16 cellular contexts compared by ENCODE assay signal in the genomic region with DNA sequence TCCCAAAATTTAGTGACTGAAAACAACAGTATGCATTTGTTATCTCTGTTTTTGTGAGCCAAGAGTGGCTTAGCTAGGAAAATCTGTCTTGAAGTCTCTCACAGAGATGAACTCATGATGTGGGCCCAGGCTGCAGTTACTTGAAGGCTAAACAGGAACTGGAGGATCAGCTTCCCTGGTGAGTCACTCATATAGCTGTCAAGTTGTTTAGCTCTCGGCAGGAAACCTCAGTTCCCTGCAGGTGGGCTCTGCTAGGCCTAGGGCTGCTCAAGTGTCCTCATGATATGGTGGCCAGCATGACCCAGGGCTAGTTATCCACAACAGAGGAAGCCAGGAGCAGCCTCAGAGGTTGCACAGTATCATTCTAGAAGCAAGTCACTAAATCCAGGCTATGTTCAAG. TPM values are rescaled to one million over a fixed set of nuclear protein-coding genes. Genes with fewer than 3 reads are reported as not detected.
DNase-seq lines count a peak whose midpoint lies in the region; ATAC-seq and TF ChIP-seq lines count a peak whose summit lies in the region.
"Had no signal": no experiment of that assay in that cellular context is flagged by ENCODE, and none has a peak within 500 bp of the region (broad histone marks: within the 10 kb centered on the region; RNA-seq: fewer than 3 reads in every experiment).

No MANE protein-coding gene starts in this region.

- no peak for TF ChIP-seq CTCF in mammary epithelial cell (conservative IDR thresholded peaks at IDR 0.05 in 1 of 2, IDR thresholded peaks at IDR 0.05 in 1 of 2; ENCODE audit: extremely low read depth in 1 of 2, insufficient read depth in 1 of 2, low read depth in 1 of 2, low read length in 2 of 2)
- no peak for TF ChIP-seq CTCF in breast epithelium (IDR thresholded peaks at IDR 0.05)
- TF ChIP-seq CTCF in fibroblast of villous mesenchyme (IDR thresholded peaks at IDR 0.05; ENCODE audit: insufficient read depth, low read depth, low read length) = no peak
- no peak for TF ChIP-seq CTCF in mucosa of descending colon (IDR thresholded peaks at IDR 0.05)
- TF ChIP-seq CTCF in lower leg skin (IDR thresholded peaks at IDR 0.05) = no peak

- no peaks in the 10 kb centered on the region for H3K9me3 ChIP-seq in mammary epithelial cell (replicated peaks; ENCODE audit: insufficient read depth, low read length)
- H3K9me3 ChIP-seq in breast epithelium = no peaks in the 10 kb centered on the region
- no peaks in the 10 kb centered on the region for H3K9me3 ChIP-seq in mucosa of descending colon
- H3K9me3 ChIP-seq: BE2C had no signal

- 40% methylated on average over 1 of the region's 1 CpG for WGBS in mammary epithelial cell (ENCODE audit: low coverage, missing lambda C conversion rate)
- 43 to 64% methylated on average over 1 of the region's 1 CpG for WGBS in lower leg skin, 2 donors

- H3K27me3 ChIP-seq in mammary epithelial cell (ENCODE audit: insufficient read depth, low read length) (no peaks in the 10 kb centered on the region), breast epithelium (no peaks in the 10 kb centered on the region)
- H3K27me3 ChIP-seq: BE2C had no signal

- H3K79me2 ChIP-seq in mammary epithelial cell (ENCODE audit: insufficient read depth, low read length) = no peaks in the 10 kb centered on the region

- no peaks in the 10 kb centered on the region for H3K36me3 ChIP-seq in mammary epithelial cell (ENCODE audit: insufficient read depth, low read length)
- H3K36me3 ChIP-seq in breast epithelium = no peaks in the 10 kb centered on the region
- no peaks in the 10 kb centered on the region for H3K36me3 ChIP-seq in mucosa of descending colon (ENCODE audit: low read depth)
- H3K36me3 ChIP-seq: BE2C had no signal

- no peak overlapping the region for H3K4me3 Mint-ChIP-seq in immature natural killer cell
- H3K4me3 Mint-ChIP-seq: activated naive CD8-positive, alpha-beta T cell; effector memory CD8-positive, alpha-beta T cell; neural crest cell had no signal

- intact Hi-C loops in mammary epithelial cell (cut with micrococcal nuclease) (no loop called here), breast epithelium (cut with DNase I; ENCODE audit: low total_unique reads) (no loop called here), mucosa of descending colon (cut with DNase I, micrococcal nuclease) (no loop called here), lower leg skin (cut with DNase I; ENCODE audit: low total_unique reads) (no loop called here)

- no peaks in the 10 kb centered on the region for H4K20me1 ChIP-seq in mammary epithelial cell (ENCODE audit: insufficient read depth, low read length)

- H3K27me3 Mint-ChIP-seq in immature natural killer cell (ENCODE audit: low read depth in 3 of 3) = peaks cover 0 to 6% (median 4%) of the 10 kb centered on the region in 3 donors
- H3K27me3 Mint-ChIP-seq: activated naive CD8-positive, alpha-beta T cell had no signal

- CTCF ChIA-PET in mammary epithelial cell (lab: Charles Lee; ENCODE audit: low non-redundant PET) = no interaction called here

- TF ChIP-seq POLR2A in breast epithelium (IDR thresholded peaks at IDR 0.05) (no peak), lower leg skin (IDR thresholded peaks at IDR 0.05) (no peak)

- BruUV-seq in mammary epithelial cell (replicated peaks; lab: Mats Ljungman, UMichigan) = no TSS peak

- no peak overlapping the region for H3K27ac Mint-ChIP-seq in immature natural killer cell
- H3K27ac Mint-ChIP-seq: activated naive CD8-positive, alpha-beta T cell; effector memory CD8-positive, alpha-beta T cell had no signal

- dilution Hi-C loops in mammary epithelial cell (cut with HindIII; ENCODE audit: low sequenced_read_pairs) = no loop called here

- no peaks in the 10 kb centered on the region for H3K4me1 Mint-ChIP-seq in immature natural killer cell
- H3K4me1 Mint-ChIP-seq: neural crest cell had no signal

- H3K36me3 Mint-ChIP-seq in immature natural killer cell = peaks cover 0 to 4% (median 0%) of the 10 kb centered on the region in 3 donors
- H3K36me3 Mint-ChIP-seq: activated naive CD8-positive, alpha-beta T cell had no signal

- H2AFZ ChIP-seq in mammary epithelial cell (ENCODE audit: low read depth, low read length) = peak overlapping the region; percentile 47

- H3K4me1 ChIP-seq in mammary epithelial cell (ENCODE audit: insufficient read depth, low read length) (peaks cover 7% of the 10 kb centered on the region), breast epithelium (no peaks in the 10 kb centered on the region), mucosa of descending colon (ENCODE audit: low read depth) (no peaks in the 10 kb centered on the region)
- H3K4me1 ChIP-seq: BE2C had no signal

- in situ Hi-C loops in mammary epithelial cell (cut with MboI; ENCODE audit: low sequenced_read_pairs in 2 of 2) = no loop called here

- H3K9ac ChIP-seq in mammary epithelial cell (ENCODE audit: insufficient read depth, low read length) = no peak overlapping the region

- no peak overlapping the region for H3K4me2 ChIP-seq in mammary epithelial cell (ENCODE audit: insufficient read depth, low read depth, low read length)

- H3K4me3 ChIP-seq in mammary epithelial cell (replicated peaks in 1 of 3; ENCODE audit: insufficient read depth in 1 of 3, low read depth in 2 of 3, low read length in 3 of 3) (no peak overlapping the region), breast epithelium (no peak overlapping the region), fibroblast of villous mesenchyme (ENCODE audit: low read depth, low read length) (no peak overlapping the region), mucosa of descending colon (no peak overlapping the region), lower leg skin (ENCODE audit: low read depth, poor library complexity, severe bottlenecking) (no peak overlapping the region)

- no peaks in the 10 kb centered on the region for H3K9me3 Mint-ChIP-seq in immature natural killer cell
- H3K9me3 Mint-ChIP-seq: effector memory CD8-positive, alpha-beta T cell had no signal

- ATAC-seq in mucosa of descending colon = no peak
- ATAC-seq: effector memory CD8-positive, alpha-beta T cell had no signal

- no peak for DNase-seq in mammary epithelial cell
- DNase-seq in breast epithelium (ENCODE audit: low spot score in 2 of 2) = no peak
- peak; percentile 77 for DNase-seq in RPMI7951 (ENCODE audit: low read depth)
- DNase-seq in fibroblast of villous mesenchyme (ENCODE audit: low read depth) = peak; percentile 83
- DNase-seq in mucosa of descending colon = no peak
- no peak for DNase-seq in immature natural killer cell
- DNase-seq in NCI-H524 treated with DMSO at 0.1 percent for 48 hours (lab: John Stamatoyannopoulos, UW) = no peak
- no peak for DNase-seq in lower leg skin (ENCODE audit: low spot score in 2 of 2)
- DNase-seq: activated CD4-positive, alpha-beta T cell treated with anti-CD3 and anti-CD28 coated beads, Interleukin-2, amount 50 U/mL, for 4 hours; BE2C; effector memory CD8-positive, alpha-beta T cell; SIG-M5; stimulated activated CD4-positive, alpha-beta T cell treated with anti-CD3 and anti-CD28 coated beads, Interleukin-2, amount 100 ng/mL, for 48 hours; substantia nigra had no signal

- no peak overlapping the region for H3K27ac ChIP-seq in mammary epithelial cell (ENCODE audit: insufficient read depth, low read depth, low read length)
- H3K27ac ChIP-seq in breast epithelium = no peak overlapping the region

RNA-seq across cellular contexts. Expression of a gene that starts 30.2 kb away (rescaled TPM):
- 10 to 100 TPM in 1 of 2 donors, 1 to 10 TPM in 1; 8.7 to 20.0 TPM for total RNA-seq in mammary epithelial cell
- 9.2 TPM for polyA plus RNA-seq in mammary epithelial cell
- polyA minus RNA-seq in mammary epithelial cell = 11.5 TPM
- total RNA-seq in breast epithelium = 10 to 100 TPM; 23.6 to 30.1 (median 24.2) TPM
- total RNA-seq in RPMI7951 (2014; rRNA removed; shearing (Covaris generic)) = 15.6 and 28.5 TPM in 2 replicates
- 9.7 and 16.0 TPM in 2 replicates for total RNA-seq in fibroblast of villous mesenchyme
- 10 to 100 TPM; 17.7 to 28.5 (median 26.2) TPM for total RNA-seq in mucosa of descending colon
- 10 to 100 TPM; 18.3 to 29.1 (median 21.0) TPM for polyA plus RNA-seq in immature natural killer cell
- total RNA-seq in lower leg skin = 10 to 100 TPM; 17.9 to 40.8 (median 24.2) TPM

RNA-seq across cellular contexts. Expression of a gene that starts 38.8 kb away (rescaled TPM):
- total RNA-seq in mammary epithelial cell (100 to 1,000 TPM in 1 of 2 donors, 10 to 100 TPM in 1; 79.7 to 118 TPM), breast epithelium (10 to 100 TPM; 36.4 to 42.4 (median 38.6) TPM), fibroblast of villous mesenchyme (44.8 and 55.7 TPM in 2 replicates), mucosa of descending colon (10 to 100 TPM in 1 of 3 donors, 1 to 10 TPM in 2; 5.0 to 34.0 (median 7.1) TPM), lower leg skin (10 to 100 TPM; 22.5 to 41.3 (median 36.1) TPM)
- polyA plus RNA-seq in mammary epithelial cell (17.9 TPM), immature natural killer cell (under 1 TPM in 1 of 3 donors, not detected in 2; 0.21 TPM)
- 107 TPM for polyA minus RNA-seq in mammary epithelial cell
- 18.9 and 22.3 TPM in 2 replicates for total RNA-seq in RPMI7951 (2014; rRNA removed; shearing (Covaris generic))

Comparison
In these comparisons a context has a peak if more than half of its experiments do, and no peak if none do; other contexts are left out.
1. DNase-seq: peak in RPMI7951 (single experiment) and fibroblast of villous mesenchyme (single experiment); none in mammary epithelial cell (single experiment), breast epithelium (0 of 2), mucosa of descending colon (0 of 3), immature natural killer cell (0 of 3), NCI-H524 treated with DMSO at 0.1 percent for 48 hours (single experiment) and lower leg skin (0 of 2).